14 cellular contexts compared by ENCODE assay signal in the genomic region with DNA sequence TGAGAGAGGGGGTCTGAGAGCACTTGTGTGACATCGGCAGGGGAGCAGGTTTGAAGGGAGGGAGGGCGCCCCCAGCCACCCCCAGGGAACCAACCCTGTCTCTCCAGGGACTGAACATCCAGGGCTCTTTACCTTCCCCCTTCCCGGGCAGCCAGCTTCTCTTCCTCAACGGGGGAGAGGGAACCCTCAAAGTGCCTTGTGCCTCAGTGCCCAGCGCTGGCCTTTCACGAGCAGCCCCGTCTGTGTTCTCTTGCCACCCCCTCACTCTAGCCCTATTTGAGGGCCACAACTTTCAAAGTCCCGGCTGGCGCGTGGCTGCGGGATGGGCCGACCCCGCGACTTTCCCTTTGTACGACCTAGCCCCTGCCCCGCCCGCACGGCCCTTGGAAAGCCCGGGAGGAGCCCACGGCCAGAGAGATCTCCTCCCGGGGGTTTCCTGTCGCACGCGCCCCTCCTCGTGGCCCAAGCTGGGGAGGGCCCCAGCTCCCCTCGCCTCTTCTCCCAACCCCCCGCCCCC. TPM values are rescaled to one million over a fixed set of nuclear protein-coding genes. Genes with fewer than 3 reads are reported as not detected.
DNase-seq lines count a peak whose midpoint lies in the region; ATAC-seq and TF ChIP-seq lines count a peak whose summit lies in the region.
"Had no signal": no experiment of that assay in that cellular context is flagged by ENCODE, and none has a peak within 500 bp of the region (broad histone marks: within the 10 kb centered on the region; RNA-seq: fewer than 3 reads in every experiment).

No MANE protein-coding gene starts in this region.

- DNase-seq in NCI-H1694 treated with DMSO at 0.1 percent for 48 hours (lab: John Stamatoyannopoulos, UW), result peak; percentile 13
- DNase-seq in NCI-H1694 (lab: John Stamatoyannopoulos, UW), result no peak
- no peak for DNase-seq in MM.1S
- DNase-seq in psoas muscle, result no peak
- no peak for DNase-seq in activated T-cell treated with anti-CD3 and anti-CD28 coated beads, Interleukin-2, amount 50 U/mL, for 48 hours
- no peak for DNase-seq in GM10248 (ENCODE audit: extremely low spot score)
- no peak for DNase-seq in NOMO-1 treated with dmso at 0.1 percent for 144 hours (lab: John Stamatoyannopoulos, UW; ENCODE audit: unreplicated experiment)

- H3K4me1 ChIP-seq in MM.1S (ENCODE audit: low read length) (peaks cover 9% of the 10 kb centered on the region; the same call in 1 of the 2 replicates), endocrine pancreas (ENCODE audit: control insufficient read depth, insufficient read depth, low read length) (peaks cover 4% of the 10 kb centered on the region), psoas muscle (peaks cover 14% of the 10 kb centered on the region)

- H3K79me2 ChIP-seq in MM.1S (ENCODE audit: low read length), result no peaks in the 10 kb centered on the region

- H3K4me2 ChIP-seq in MM.1S (ENCODE audit: low read depth, low read length), result peak overlapping the region; percentile 61

- no peaks in the 10 kb centered on the region for H3K36me3 ChIP-seq in MM.1S (replicated peaks; ENCODE audit: insufficient read depth, low read length)
- H3K36me3 ChIP-seq in endocrine pancreas (ENCODE audit: control insufficient read depth, insufficient read depth, low read length), result no peaks in the 10 kb centered on the region
- H3K36me3 ChIP-seq in psoas muscle (ENCODE audit: insufficient read depth in 1 of 2, low read depth in 1 of 2), result no peaks in the 10 kb centered on the region
- H3K36me3 ChIP-seq: MG63 had no signal

- H4K20me1 ChIP-seq in MM.1S (ENCODE audit: insufficient read depth, low read length), result no peaks in the 10 kb centered on the region

- TF ChIP-seq CTCF in MM.1S (IDR thresholded peaks at IDR 0.05; ENCODE audit: low read length) (no peak), psoas muscle (IDR thresholded peaks at IDR 0.05) (no peak), GM10248 (IDR thresholded peaks at IDR 0.05; ENCODE audit: control extremely low read depth, extremely low read depth, low read depth, missing control alignments) (no peak)

- no peak for ATAC-seq in psoas muscle

- intact Hi-C loops in psoas muscle (cut with DNase I), result loop anchor here in 1 of 2 donors (5.0 kb wide), 1 partner anchor 47 kb away; no protein-coding TSS in a partner anchor

- H2AFZ ChIP-seq in MM.1S (ENCODE audit: low read length), result no peak overlapping the region

- no peaks in the 10 kb centered on the region for H3F3A ChIP-seq in MM.1S (ENCODE audit: insufficient read depth, low read length)

- no peaks in the 10 kb centered on the region for H3K9me2 ChIP-seq in MM.1S (replicated peaks; ENCODE audit: insufficient read depth, low read length)

- no peak overlapping the region for H3K4me3 ChIP-seq in MM.1S (ENCODE audit: low read length)
- peak overlapping the region; percentile 2 for H3K4me3 ChIP-seq in endocrine pancreas (ENCODE audit: control insufficient read depth, insufficient read depth, low read length)
- H3K4me3 ChIP-seq in psoas muscle, result peak overlapping the region; percentile 41
- H3K4me3 ChIP-seq: MG63 had no signal

- WGBS in psoas muscle, 3 donors, result 3 to 4% (median 4%) methylated on average over 25 to 27 of the region's 27 CpGs

- H3K9ac ChIP-seq in MM.1S (ENCODE audit: low read length), result no peak overlapping the region
- peak overlapping the region; percentile 79 for H3K9ac ChIP-seq in endocrine pancreas (ENCODE audit: control insufficient read depth, insufficient read depth, low read length)

- POLR2A ChIA-PET in GM10248 (lab: Yijun Ruan, JAX), result no interaction called here

- H3K27ac ChIP-seq in MM.1S (ENCODE audit: low read length) (no peak overlapping the region), psoas muscle (no peak overlapping the region)

- H3K27me3 ChIP-seq in MM.1S (replicated peaks; ENCODE audit: insufficient read depth, low read length) (peaks cover 59% of the 10 kb centered on the region), endocrine pancreas (ENCODE audit: control insufficient read depth, insufficient read depth, low read length) (no peaks in the 10 kb centered on the region), psoas muscle (ENCODE audit: insufficient read depth in 3 of 3, low read length in 2 of 3) (peaks cover 3 to 45% (median 5%) of the 10 kb centered on the region in 3 donors)

- H3K9me3 ChIP-seq in MM.1S (replicated peaks; ENCODE audit: insufficient read depth, low read length) (no peaks in the 10 kb centered on the region), endocrine pancreas (ENCODE audit: control insufficient read depth, low read length) (no peaks in the 10 kb centered on the region), psoas muscle (no peaks in the 10 kb centered on the region)
- H3K9me3 ChIP-seq: MG63 had no signal

- CTCF ChIA-PET in GM10248 (lab: Yijun Ruan, JAX), result interaction anchor here (1.8 to 4.9 kb wide), 2 partner anchors 8 to 112 kb away, joined by 4 to 23 read pairs; no protein-coding TSS in a partner anchor

RNA-seq across cellular contexts. Expression of a gene that starts 0.6 kb away (rescaled TPM):
- total RNA-seq in psoas muscle, result not detected
- polyA plus RNA-seq in psoas muscle, result not detected
- total RNA-seq: activated T-cell treated with anti-CD3 and anti-CD28 coated beads, Interleukin-2, amount 50 U/mL, for 72 hours; endothelial cell of umbilical vein; osteocyte; SK-MEL-5 had no signal
- polyA plus RNA-seq: endothelial cell of umbilical vein, small intestine had no signal

RNA-seq across cellular contexts. Expression of a gene that starts 22.0 kb away (rescaled TPM):
- total RNA-seq in psoas muscle, result 100 to 1,000 TPM in 1 of 4 donors, 10 to 100 TPM in 3; 30.7 to 150 (median 57.0) TPM
- polyA plus RNA-seq in psoas muscle, result 100 to 1,000 TPM in 2 of 3 donors, 10 to 100 TPM in 1; 37.9 to 172 (median 123) TPM
